18 cellular contexts compared by ENCODE assay signal in the genomic region with DNA sequence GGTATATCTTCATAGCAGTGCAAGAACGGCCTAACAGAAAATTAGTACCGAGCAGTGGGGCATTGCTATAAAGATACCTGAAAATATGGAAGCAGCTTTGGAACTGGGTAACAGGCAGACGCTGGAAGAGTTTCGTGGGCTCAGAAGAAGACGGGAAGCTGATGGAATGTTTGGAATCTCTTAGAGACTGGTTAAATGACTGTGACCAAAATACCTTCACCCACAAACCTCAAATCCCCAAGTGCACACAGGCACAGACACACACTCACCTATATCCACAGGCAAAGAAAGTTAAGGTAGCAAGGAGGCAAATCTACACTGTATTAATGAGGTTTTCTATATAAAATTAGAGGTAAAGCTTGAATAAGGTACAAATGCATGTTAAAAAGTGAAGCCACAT.
"Had no signal": no experiment of that assay in that cellular context is flagged by ENCODE, and none has a peak within 500 bp of the region (broad histone marks: within the 10 kb centered on the region; RNA-seq: fewer than 3 reads in every experiment).

No MANE protein-coding gene starts in this region.

- H3K4me1 ChIP-seq: esophagus squamous epithelium, gastroesophageal sphincter, sigmoid colon had no signal

- ATAC-seq: effector memory CD8-positive, alpha-beta T cell; gastroesophageal sphincter; left colon; left ventricle myocardium superior; naive thymus-derived CD8-positive, alpha-beta T cell had no signal

- H3K27me3 Mint-ChIP-seq: type B pancreatic cell had no signal

- H3K4me3 Mint-ChIP-seq: effector memory CD8-positive, alpha-beta T cell; naive thymus-derived CD8-positive, alpha-beta T cell; type B pancreatic cell had no signal

- H3K36me3 ChIP-seq: esophagus squamous epithelium, gastroesophageal sphincter, right atrium auricular region, sigmoid colon, suprapubic skin, thyroid gland had no signal

- H3K36me3 Mint-ChIP-seq: naive thymus-derived CD8-positive, alpha-beta T cell; type B pancreatic cell had no signal

- H3K9me3 Mint-ChIP-seq: effector memory CD8-positive, alpha-beta T cell; naive thymus-derived CD8-positive, alpha-beta T cell; type B pancreatic cell had no signal

- H3K27me3 ChIP-seq: esophagus squamous epithelium, gastroesophageal sphincter, right atrium auricular region, sigmoid colon, suprapubic skin, thyroid gland had no signal

- H3K4me1 Mint-ChIP-seq: naive thymus-derived CD8-positive, alpha-beta T cell had no signal

- H3K9me3 ChIP-seq: esophagus squamous epithelium, gastroesophageal sphincter, right atrium auricular region, sigmoid colon, suprapubic skin, thyroid gland had no signal

- DNase-seq: effector memory CD8-positive, alpha-beta T cell; esophagus squamous epithelium; foreskin fibroblast; kidney; left colon; left ventricle myocardium superior; naive thymus-derived CD8-positive, alpha-beta T cell; posterior cingulate gyrus; sigmoid colon; small intestine; stimulated activated CD4-positive, alpha-beta T cell treated with anti-CD3 and anti-CD28 coated beads, Interleukin-12 subunit alpha, Interleukin-12 subunit beta, amount 100 ng/mL, for 4 hours; stimulated activated naive CD4-positive, alpha-beta T cell; thyroid gland had no signal

- H3K27ac ChIP-seq: epithelial cell of prostate, esophagus squamous epithelium, gastroesophageal sphincter, right atrium auricular region, sigmoid colon, suprapubic skin, thyroid gland had no signal

- H3K27ac Mint-ChIP-seq: effector memory CD8-positive, alpha-beta T cell; naive thymus-derived CD8-positive, alpha-beta T cell; type B pancreatic cell had no signal

- H3K4me3 ChIP-seq: esophagus squamous epithelium, gastroesophageal sphincter, right atrium auricular region, sigmoid colon, suprapubic skin, thyroid gland had no signal
